Comparison of ENCODE assay signal across 2 cellular contexts in genomic region chr12:7769999-7770398, GRCh38.
A peak's percentile ranks its signal among the peaks of the same experiment; 100 is the strongest.
TF ChIP-seq lines count a peak whose summit lies in the region.

No MANE protein-coding gene starts in this region.

TF ChIP-seq in A549, 52 proteins besides CTCF, POLR2A, EP300 and RAD21:
- TF ChIP-seq ZC3H11A (IDR thresholded peaks at IDR 0.05) = no peak
- no peak for TF ChIP-seq HMGXB4 (CRISPR knock-in tag; IDR thresholded peaks at IDR 0.05; ENCODE audit: borderline replicate concordance)
- TF ChIP-seq MAFK (IDR thresholded peaks at IDR 0.05; ENCODE audit: partially characterized antibody) = peak; percentile 83
- no peak for TF ChIP-seq SREBF2 (IDR thresholded peaks at IDR 0.05)
- no peak for TF ChIP-seq EHF (CRISPR knock-in tag; IDR thresholded peaks at IDR 0.05)
- no peak for TF ChIP-seq HOXB13 (CRISPR knock-in tag; IDR thresholded peaks at IDR 0.05; ENCODE audit: low read depth)
- no peak for TF ChIP-seq FOSB (CRISPR knock-in tag; IDR thresholded peaks at IDR 0.05)
- TF ChIP-seq TP53 (CRISPR knock-in tag; IDR thresholded peaks at IDR 0.05) = no peak

TF ChIP-seq in K562, 482 proteins besides CTCF, POLR2A, EP300 and RAD21:
- TF ChIP-seq MAFK (IDR thresholded peaks at IDR 0.05; ENCODE audit: low read length) = peak; percentile 39; the same call in 1 of the 2 replicates
- TF ChIP-seq ZNF316 (IDR thresholded peaks at IDR 0.05) = peak; percentile 82
- TF ChIP-seq ZNF143 (CRISPR knock-in tag; IDR thresholded peaks at IDR 0.05) = no peak
- TF ChIP-seq MAFF (IDR thresholded peaks at IDR 0.05; ENCODE audit: low read length) = peak; percentile 27; the same call in 1 of the 2 replicates
- TF ChIP-seq E2F4 (CRISPR knock-in tag; IDR thresholded peaks at IDR 0.05; ENCODE audit: low read depth) = no peak
- no peak for TF ChIP-seq STAT5B (CRISPR knock-in tag; IDR thresholded peaks at IDR 0.05)
- TF ChIP-seq ID3 (CRISPR knock-in tag; IDR thresholded peaks at IDR 0.05) = no peak
- no peak for TF ChIP-seq ID3 (tag; IDR thresholded peaks at IDR 0.05)
- peak; percentile 77 for TF ChIP-seq C11orf30 (IDR thresholded peaks at IDR 0.05; ENCODE audit: low read depth)
- no peak for TF ChIP-seq GATAD2A (IDR thresholded peaks at IDR 0.05)
- peak; percentile 64 for TF ChIP-seq MAFG (tag; conservative IDR thresholded peaks at IDR 0.05)
